In the genomic region with DNA sequence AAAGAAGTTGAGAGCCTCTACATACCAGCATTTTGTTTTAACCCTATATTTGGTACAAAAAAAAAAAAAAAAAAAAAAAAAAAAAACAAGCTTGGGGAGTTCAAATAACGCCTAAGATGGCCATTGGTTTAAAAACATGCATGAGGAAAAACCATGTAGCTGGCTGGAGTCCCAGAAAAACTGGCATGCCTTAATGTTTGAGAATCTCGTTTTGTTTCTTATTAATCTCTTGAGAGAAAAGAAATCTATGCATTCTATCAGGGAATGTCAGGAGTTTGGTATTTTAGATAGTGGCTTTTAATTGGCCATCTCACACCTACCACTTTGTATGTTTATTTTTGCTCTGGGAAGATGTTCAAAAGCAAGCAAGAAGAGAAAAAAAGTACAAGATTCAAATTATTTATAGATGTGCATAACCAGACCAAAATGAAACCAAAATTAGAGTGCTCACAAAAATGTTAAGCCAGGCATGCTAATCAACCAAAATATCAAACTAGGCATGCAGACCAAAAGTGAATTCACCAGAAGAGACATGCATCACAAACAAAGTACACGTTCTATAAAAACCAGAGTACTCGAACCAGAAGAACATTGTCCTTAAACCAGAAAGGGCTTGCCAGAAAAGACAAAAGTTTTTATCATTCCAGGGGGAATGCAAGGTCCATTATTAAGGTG, we compare ENCODE assay signal across 11 cellular contexts.
DNase-seq lines count a peak whose midpoint lies in the region; ATAC-seq and TF ChIP-seq lines count a peak whose summit lies in the region.
"Had no signal": no experiment of that assay in that cellular context is flagged by ENCODE, and none has a peak within 500 bp of the region (broad histone marks: within the 10 kb centered on the region; RNA-seq: fewer than 3 reads in every experiment).

No MANE protein-coding gene starts in this region.

- H3K4me3 Mint-ChIP-seq in activated CD4-positive, alpha-beta T cell treated with anti-CD3 and anti-CD28 coated beads for 36 hours: peak overlapping the region; percentile 27
- H3K4me3 Mint-ChIP-seq in T-helper 2 cell treated with Interferon-gamma antibody and Interleukin-4, amounts not matched to agents 5 μg/mL and 100 μg/mL, for 36 hours: peak overlapping the region; percentile 57
- H3K4me3 Mint-ChIP-seq: IgD-negative memory B cell had no signal

- ATAC-seq in activated CD4-positive, alpha-beta T cell treated with anti-CD3 and anti-CD28 coated beads for 36 hours: no peak
- no peak for ATAC-seq in HG03280 (IDR thresholded peaks at IDR 0.05; ENCODE audit: unreplicated experiment)

- peaks cover 19% of the 10 kb centered on the region for H3K36me3 Mint-ChIP-seq in activated CD4-positive, alpha-beta T cell treated with anti-CD3 and anti-CD28 coated beads for 36 hours (ENCODE audit: low read depth)
- peaks cover 9% of the 10 kb centered on the region for H3K36me3 Mint-ChIP-seq in T-helper 2 cell treated with Interferon-gamma antibody and Interleukin-4, amounts not matched to agents 5 μg/mL and 100 μg/mL, for 36 hours (ENCODE audit: low read depth)

- CTCF ChIA-PET in activated CD4-positive, alpha-beta T cell treated with anti-CD3 and anti-CD28 coated beads for 36 hours (lab: Charles Lee): interaction anchor here (0.6 to 1.5 kb wide), 7 partner anchors 9 to 380 kb away, joined by 3 to 6 read pairs (median 3); no protein-coding TSS in a partner anchor

- H3K4me3 ChIP-seq in fibroblast of pulmonary artery (replicated peaks; ENCODE audit: low read depth, low read length): peak overlapping the region; percentile 15
- H3K4me3 ChIP-seq: left ventricle myocardium inferior had no signal

- DNase-seq in activated CD4-positive, alpha-beta T cell treated with anti-CD3 and anti-CD28 coated beads for 36 hours: no peak
- DNase-seq in activated CD4-positive, alpha-beta T cell treated with anti-CD3 and anti-CD28 coated beads for 1 hour: no peak
- DNase-seq in T-helper 2 cell treated with Interferon-gamma antibody and Interleukin-4, amounts not matched to agents 5 μg/mL and 100 μg/mL, for 36 hours (ENCODE audit: low spot score): no peak
- peak; percentile 85 for DNase-seq in fibroblast of pulmonary artery (ENCODE audit: low read depth)
- DNase-seq in stromal cell of bone marrow (ENCODE audit: low read depth): peak; percentile 64
- no peak for DNase-seq in NCI-H2227 treated with DMSO at 0.1 percent for 48 hours (lab: John Stamatoyannopoulos, UW)
- no peak for DNase-seq in activated gamma-delta T cell (lab: John Stamatoyannopoulos, UW)
- DNase-seq: ACHN, left ventricle myocardium inferior had no signal

- peak overlapping the region; percentile 88 for H3K27ac Mint-ChIP-seq in activated CD4-positive, alpha-beta T cell treated with anti-CD3 and anti-CD28 coated beads for 36 hours
- no peak overlapping the region for H3K27ac Mint-ChIP-seq in T-helper 2 cell treated with Interferon-gamma antibody and Interleukin-4, amounts not matched to agents 5 μg/mL and 100 μg/mL, for 36 hours
- H3K27ac Mint-ChIP-seq: IgD-negative memory B cell had no signal

- POLR2A ChIA-PET in activated CD4-positive, alpha-beta T cell treated with anti-CD3 and anti-CD28 coated beads for 36 hours (lab: Charles Lee): no interaction called here

- TF ChIP-seq CTCF in fibroblast of pulmonary artery (IDR thresholded peaks at IDR 0.05; ENCODE audit: low read length, missing control alignments): no peak

- H3K4me1 Mint-ChIP-seq in activated CD4-positive, alpha-beta T cell treated with anti-CD3 and anti-CD28 coated beads for 36 hours: peaks cover 35% of the 10 kb centered on the region
- H3K4me1 Mint-ChIP-seq in T-helper 2 cell treated with Interferon-gamma antibody and Interleukin-4, amounts not matched to agents 5 μg/mL and 100 μg/mL, for 36 hours (ENCODE audit: low read depth): peaks cover 23% of the 10 kb centered on the region

- peaks cover 17% of the 10 kb centered on the region for H3K9me3 Mint-ChIP-seq in activated CD4-positive, alpha-beta T cell treated with anti-CD3 and anti-CD28 coated beads for 36 hours (ENCODE audit: low read depth)
- peaks cover 38% of the 10 kb centered on the region for H3K9me3 Mint-ChIP-seq in T-helper 2 cell treated with Interferon-gamma antibody and Interleukin-4, amounts not matched to agents 5 μg/mL and 100 μg/mL, for 36 hours

- intact Hi-C loops in activated CD4-positive, alpha-beta T cell treated with anti-CD3 and anti-CD28 coated beads for 36 hours (cut with DNase I, micrococcal nuclease): loop anchor here (5.0 to 10.0 kb wide), 4 partner anchors 94 to 294 kb away; a partner anchor contains a TSS

- H3K27me3 Mint-ChIP-seq in activated CD4-positive, alpha-beta T cell treated with anti-CD3 and anti-CD28 coated beads for 36 hours: no peaks in the 10 kb centered on the region
- H3K27me3 Mint-ChIP-seq in T-helper 2 cell treated with Interferon-gamma antibody and Interleukin-4, amounts not matched to agents 5 μg/mL and 100 μg/mL, for 36 hours (ENCODE audit: low read depth): no peaks in the 10 kb centered on the region

Comparison
In these comparisons a context has a peak if more than half of its experiments do, and no peak if none do; other contexts are left out.
1. DNase-seq: peak in fibroblast of pulmonary artery (single experiment) and stromal cell of bone marrow (single experiment); none in activated CD4-positive, alpha-beta T cell treated with anti-CD3 and anti-CD28 coated beads for 36 hours (single experiment), activated CD4-positive, alpha-beta T cell treated with anti-CD3 and anti-CD28 coated beads for 1 hour (single experiment), T-helper 2 cell treated with Interferon-gamma antibody and Interleukin-4, amounts not matched to agents 5 μg/mL and 100 μg/mL, for 36 hours (single experiment), NCI-H2227 treated with DMSO at 0.1 percent for 48 hours (single experiment) and activated gamma-delta T cell (single experiment).